Comparison of ENCODE assay signal across 24 cellular contexts in genomic region chr17:79617740-79618382, GRCh38. TPM values are rescaled to one million over a fixed set of nuclear protein-coding genes. Genes with fewer than 3 reads are reported as not detected.
DNase-seq lines count a peak whose midpoint lies in the region; ATAC-seq, FAIRE-seq and TF ChIP-seq lines count a peak whose summit lies in the region.
"Had no signal": no experiment of that assay in that cellular context is flagged by ENCODE, and none has a peak within 500 bp of the region (broad histone marks: within the 10 kb centered on the region; RNA-seq: fewer than 3 reads in every experiment).

No MANE protein-coding gene starts in this region.

- H3K4me2 ChIP-seq in HepG2 (ENCODE audit: low read depth, low read length) = no peak overlapping the region

- no peaks in the 10 kb centered on the region for H3K79me2 ChIP-seq in HepG2 (ENCODE audit: insufficient read depth, low read length)

- H3K9me3 ChIP-seq in HepG2 (ENCODE audit: low read length) (peaks cover 7% of the 10 kb centered on the region; the same call in 1 of the 2 replicates), vagina (no peaks in the 10 kb centered on the region)
- H3K9me3 ChIP-seq: esophagus squamous epithelium, gastroesophageal sphincter had no signal

- no peaks in the 10 kb centered on the region for H3K27me3 ChIP-seq in H7 (ENCODE audit: control insufficient read depth, insufficient read depth, low read length)
- peaks cover 21 to 83% of the 10 kb centered on the region in 2 experiments for H3K27me3 ChIP-seq in HepG2 (ENCODE audit: control insufficient read depth in 1 of 2, insufficient read depth in 2 of 2, low read length in 2 of 2)
- no peaks in the 10 kb centered on the region for H3K27me3 ChIP-seq in vagina

- BruUV-seq in HepG2 (replicated peaks; lab: Mats Ljungman, UMichigan) = no TSS peak

- TF ChIP-seq CTCF in HepG2 (CRISPR knock-in tag; IDR thresholded peaks at IDR 0.05) (no peak), vagina (IDR thresholded peaks at IDR 0.05) (no peak)

- H2AFZ ChIP-seq in HepG2 (ENCODE audit: low read length) = no peak overlapping the region

- CTCF ChIA-PET in HepG2 (lab: Yijun Ruan, JAX; ENCODE audit: low intra/inter-chr PET ratio, low total read pairs) = no interaction called here

- H3K4me3 ChIP-seq in H7 (ENCODE audit: insufficient read depth, low read depth, low read length) (no peak overlapping the region), HepG2 (replicated peaks in 1 of 3; ENCODE audit: insufficient read depth in 1 of 3, low read depth in 2 of 3, low read length in 3 of 3) (no peak overlapping the region), vagina (no peak overlapping the region)
- H3K4me3 ChIP-seq: esophagus squamous epithelium, gastroesophageal sphincter, tibial nerve had no signal

- H3K27ac ChIP-seq in angular gyrus (ENCODE audit: low read depth, low read length) (peak overlapping the region; percentile 53), HepG2 (ENCODE audit: extremely low read length, insufficient read depth, low read length) (no peak overlapping the region), vagina (no peak overlapping the region)
- H3K27ac ChIP-seq: esophagus squamous epithelium, gastroesophageal sphincter, tibial nerve had no signal

- H3K4me1 ChIP-seq in HepG2 (ENCODE audit: insufficient read depth, low read length) (no peaks in the 10 kb centered on the region), vagina (no peaks in the 10 kb centered on the region)

- no peak for TF ChIP-seq EP300 in HepG2 (IDR thresholded peaks at IDR 0.05; ENCODE audit: low read depth in 2 of 2, low read length in 2 of 2)
- no peak for TF ChIP-seq EP300 in HepG2 (CRISPR knock-in tag; IDR thresholded peaks at IDR 0.05; ENCODE audit: borderline replicate concordance)

- no peak for ATAC-seq in HepG2
- no peak for ATAC-seq in GM18907 (IDR thresholded peaks at IDR 0.05; ENCODE audit: unreplicated experiment)
- ATAC-seq: gastroesophageal sphincter; left colon; stimulated activated naive CD8-positive, alpha-beta T cell treated with anti-CD3 and anti-CD28 coated beads, Interleukin-15, Interleukin-2, amounts not matched to agents 100 U/mL and 50 U/mL, for 24 hours; T-cell had no signal

- WGBS in HepG2 (ENCODE audit: low lambda C conversion rate) = 31% methylated on average over 25 of the region's 25 CpGs

- no peaks in the 10 kb centered on the region; the same call in 1 of the 2 replicates for H4K20me1 ChIP-seq in HepG2 (ENCODE audit: insufficient read depth, low read length)

- no peak overlapping the region for H3K9ac ChIP-seq in HepG2 (ENCODE audit: insufficient read depth, low read depth, low read length)

- TF ChIP-seq POLR2A in HepG2 (IDR thresholded peaks at IDR 0.05; ENCODE audit: insufficient read depth in 1 of 2, low read depth in 2 of 2, low read length in 2 of 2) (no peak), vagina (IDR thresholded peaks at IDR 0.05) (no peak)

- no peak for FAIRE-seq in HepG2 (lab: Jason Lieb, UNC)

- DNase-seq in H7 (peak; percentile 32), HepG2 (ENCODE audit: low spot score) (no peak), posterior vena cava (ENCODE audit: low spot score) (peak; percentile 52), T1000 (lab: John Stamatoyannopoulos, UW) (no peak), vagina (ENCODE audit: extremely low spot score in 2 of 2) (no peak), amygdala (lab: John Stamatoyannopoulos, UW) (no peak)
- DNase-seq: activated CD8-positive, alpha-beta memory T cell treated with anti-CD3 and anti-CD28 coated beads, Interleukin-2, amount 50 U/mL, for 48 hours; activated gamma-delta T cell; cerebellar nuclear complex; DMS53; effector memory CD4-positive, alpha-beta T cell; esophagus squamous epithelium; GF-D8; left colon; NCI-H1436 treated with DMSO at 0.1 percent for 48 hours; NCI-H82; SIG-M5; stimulated activated naive CD8-positive, alpha-beta T cell treated with anti-CD3 and anti-CD28 coated beads, Interleukin-15, Interleukin-2, amounts not matched to agents 100 U/mL and 50 U/mL, for 24 hours; T-cell had no signal

- intact Hi-C loops in HepG2 (cut with micrococcal nuclease; ENCODE audit: unreplicated experiment) (loop anchor here (2.0 kb wide), 1 partner anchor 45 kb away; no protein-coding TSS in a partner anchor), posterior vena cava (cut with DNase I) (no loop called here), vagina (cut with DNase I) (no loop called here)

- TF ChIP-seq RAD21 in HepG2 (CRISPR knock-in tag; IDR thresholded peaks at IDR 0.05) = no peak

- POLR2A ChIA-PET in HepG2 (lab: Yijun Ruan, JAX) = no interaction called here

- in situ Hi-C loops in HepG2 (cut with HindIII; ENCODE audit: extremely low pct_ligation_motif_present, low pct_unique_long_range_greater_than_20kb) = no loop called here

- H3K36me3 ChIP-seq in H7 (replicated peaks; ENCODE audit: control insufficient read depth, insufficient read depth, low read length) = no peaks in the 10 kb centered on the region
- H3K36me3 ChIP-seq in HepG2 (replicated peaks in 1 of 2; ENCODE audit: control insufficient read depth in 1 of 2, insufficient read depth in 2 of 2, low read length in 2 of 2) = no peaks in the 10 kb centered on the region
- no peaks in the 10 kb centered on the region for H3K36me3 ChIP-seq in vagina
- H3K36me3 ChIP-seq: esophagus squamous epithelium, gastroesophageal sphincter, tibial nerve had no signal

TF ChIP-seq in HepG2, 621 proteins besides CTCF, POLR2A, EP300 and RAD21:
- TF ChIP-seq ZNF496 (CRISPR knock-in tag; IDR thresholded peaks at IDR 0.05; ENCODE audit: insufficient replicate concordance) (no peak), ZEB1 (IDR thresholded peaks at IDR 0.05; ENCODE audit: insufficient replicate concordance, low read depth) (no peak), ZFP90 (CRISPR knock-in tag; IDR thresholded peaks at IDR 0.05; ENCODE audit: borderline replicate concordance) (no peak), ZNF451 (CRISPR knock-in tag; IDR thresholded peaks at IDR 0.05) (no peak), CEBPB (IDR thresholded peaks at IDR 0.05; ENCODE audit: borderline replicate concordance, low read depth, low read length) (peak; percentile 82), MNT (IDR thresholded peaks at IDR 0.05) (peak; percentile 87), ZNF629 (CRISPR knock-in tag; conservative IDR thresholded peaks at IDR 0.05) (peak; percentile 87), FOXJ3 (CRISPR knock-in tag; IDR thresholded peaks at IDR 0.05; ENCODE audit: borderline replicate concordance) (no peak)

RNA-seq across cellular contexts. Expression of gene RBFOX3, which starts 7.0 kb away (rescaled TPM):
- 3.5 and 13.4 TPM in 2 replicates for total RNA-seq in H7 (2014; rRNA removed; shearing (Covaris generic))
- not detected in 2 replicates for total RNA-seq in HepG2 (2016; rRNA removed; fragmentation: Illumina TruSeq; extraction: Trizol)
- not detected in 2 replicates for total RNA-seq in HepG2 (2016; cell fraction: cytosol; rRNA removed; fragmentation: Illumina TruSeq; extraction: Trizol; ENCODE audit: low read depth)
- not detected in 2 replicates for total RNA-seq in HepG2 (2016; cell fraction: insoluble cytoplasmic fraction; rRNA removed; fragmentation: Illumina TruSeq; extraction: Trizol)
- not detected in 2 replicates for total RNA-seq in HepG2 (2016; cell fraction: membrane; rRNA removed; fragmentation: Illumina TruSeq; extraction: Trizol)
- total RNA-seq in HepG2 (2016; cell fraction: nucleus; rRNA removed; fragmentation: Illumina TruSeq; extraction: Trizol) = not detected in 2 replicates
- not detected in 2 replicates for polyA plus RNA-seq in HepG2 (2011; rRNA removed)
- polyA plus RNA-seq in HepG2 (2011; cell fraction: cytosol; rRNA removed) = 0.03 TPM in 1 of 2 replicates, not detected in the other
- polyA plus RNA-seq in HepG2 (2011; cell fraction: nucleus; rRNA removed) = not detected in 2 replicates
- 0.25 TPM in 1 of 2 replicates, not detected in the other for polyA plus RNA-seq in HepG2 (2012)
- polyA plus RNA-seq in HepG2 (2016; cell fraction: cytosol; fragmentation: Illumina TruSeq; extraction: Trizol; ENCODE audit: low read depth) = not detected in 2 replicates
- not detected in 2 replicates for polyA plus RNA-seq in HepG2 (2016; cell fraction: insoluble cytoplasmic fraction; fragmentation: Illumina TruSeq; extraction: Trizol; ENCODE audit: low read depth)
- not detected in 2 replicates for polyA plus RNA-seq in HepG2 (2016; cell fraction: membrane; fragmentation: Illumina TruSeq; extraction: Trizol; ENCODE audit: low read depth)
- not detected in 2 replicates for polyA plus RNA-seq in HepG2 (2016; cell fraction: nucleus; fragmentation: Illumina TruSeq; extraction: Trizol; ENCODE audit: insufficient read depth, low read depth)
- polyA minus RNA-seq in HepG2 (2011; rRNA and poly(A)+ RNA removed; ENCODE audit: low replicate concordance) = 0.05 TPM in 1 of 2 replicates, not detected in the other
- polyA minus RNA-seq in HepG2 (2011; cell fraction: cytosol; rRNA and poly(A)+ RNA removed) = not detected in 2 replicates
- not detected in 2 replicates for polyA minus RNA-seq in HepG2 (2011; cell fraction: nucleus; rRNA and poly(A)+ RNA removed)
- 10 to 100 TPM in 1 of 2 donors, 1 to 10 TPM in 1; 7.1 to 21.6 TPM for total RNA-seq in posterior vena cava
- total RNA-seq in vagina = 3.7 TPM
- total RNA-seq: CD8-positive, alpha-beta memory T cell; T-cell; tibial nerve had no signal
- polyA plus RNA-seq: CD8-positive, alpha-beta memory T cell had no signal

Comparison
In these comparisons a context has a peak if more than half of its experiments do, and no peak if none do; other contexts are left out.
1. DNase-seq: peak in H7 (single experiment) and posterior vena cava (single experiment); none in HepG2 (single experiment), T1000 (single experiment), vagina (0 of 2) and amygdala (0 of 56).